In the genomic region with DNA sequence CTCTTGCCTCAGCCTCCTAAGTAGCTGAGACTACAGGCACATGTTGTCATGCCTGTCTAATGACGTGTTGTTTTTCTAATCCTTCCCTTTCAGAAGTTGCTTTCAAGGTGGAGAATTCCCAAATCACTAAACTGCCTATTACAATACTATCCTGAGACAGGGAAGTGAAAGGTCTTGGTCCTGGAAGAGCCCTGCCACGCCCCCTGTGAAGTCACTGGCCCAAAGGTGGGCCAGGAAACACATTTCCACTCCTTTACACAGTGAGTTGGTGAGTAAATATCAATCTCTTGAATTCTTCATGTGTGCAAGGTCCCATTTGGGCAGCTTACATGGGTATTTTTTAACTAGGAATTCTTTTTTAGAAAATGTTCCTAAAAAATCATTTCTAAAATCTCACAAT, we compare ENCODE assay signal across 1 cellular context.
A peak's percentile ranks its signal among the peaks of the same experiment; 100 is the strongest.
TF ChIP-seq lines count a peak whose summit lies in the region.

No MANE protein-coding gene starts in this region.

TF ChIP-seq in HepG2, 621 proteins besides CTCF, POLR2A, EP300 and RAD21:
- TF ChIP-seq, protein P1, sequence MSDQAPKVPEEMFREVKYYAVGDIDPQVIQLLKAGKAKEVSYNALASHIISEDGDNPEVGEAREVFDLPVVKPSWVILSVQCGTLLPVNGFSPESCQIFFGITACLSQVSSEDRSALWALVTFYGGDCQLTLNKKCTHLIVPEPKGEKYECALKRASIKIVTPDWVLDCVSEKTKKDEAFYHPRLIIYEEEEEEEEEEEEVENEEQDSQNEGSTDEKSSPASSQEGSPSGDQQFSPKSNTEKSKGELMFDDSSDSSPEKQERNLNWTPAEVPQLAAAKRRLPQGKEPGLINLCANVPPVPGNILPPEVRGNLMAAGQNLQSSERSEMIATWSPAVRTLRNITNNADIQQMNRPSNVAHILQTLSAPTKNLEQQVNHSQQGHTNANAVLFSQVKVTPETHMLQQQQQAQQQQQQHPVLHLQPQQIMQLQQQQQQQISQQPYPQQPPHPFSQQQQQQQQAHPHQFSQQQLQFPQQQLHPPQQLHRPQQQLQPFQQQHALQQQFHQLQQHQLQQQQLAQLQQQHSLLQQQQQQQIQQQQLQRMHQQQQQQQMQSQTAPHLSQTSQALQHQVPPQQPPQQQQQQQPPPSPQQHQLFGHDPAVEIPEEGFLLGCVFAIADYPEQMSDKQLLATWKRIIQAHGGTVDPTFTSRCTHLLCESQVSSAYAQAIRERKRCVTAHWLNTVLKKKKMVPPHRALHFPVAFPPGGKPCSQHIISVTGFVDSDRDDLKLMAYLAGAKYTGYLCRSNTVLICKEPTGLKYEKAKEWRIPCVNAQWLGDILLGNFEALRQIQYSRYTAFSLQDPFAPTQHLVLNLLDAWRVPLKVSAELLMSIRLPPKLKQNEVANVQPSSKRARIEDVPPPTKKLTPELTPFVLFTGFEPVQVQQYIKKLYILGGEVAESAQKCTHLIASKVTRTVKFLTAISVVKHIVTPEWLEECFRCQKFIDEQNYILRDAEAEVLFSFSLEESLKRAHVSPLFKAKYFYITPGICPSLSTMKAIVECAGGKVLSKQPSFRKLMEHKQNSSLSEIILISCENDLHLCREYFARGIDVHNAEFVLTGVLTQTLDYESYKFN (CRISPR knock-in tag; conservative IDR thresholded peaks at IDR 0.05), result 0 out of 2 replicates have a peak, but pooled peaks have one; percentile 20
- no peak for TF ChIP-seq ZNF318 (CRISPR knock-in tag; IDR thresholded peaks at IDR 0.05)
